12 cellular contexts compared by ENCODE assay signal in the genomic region with DNA sequence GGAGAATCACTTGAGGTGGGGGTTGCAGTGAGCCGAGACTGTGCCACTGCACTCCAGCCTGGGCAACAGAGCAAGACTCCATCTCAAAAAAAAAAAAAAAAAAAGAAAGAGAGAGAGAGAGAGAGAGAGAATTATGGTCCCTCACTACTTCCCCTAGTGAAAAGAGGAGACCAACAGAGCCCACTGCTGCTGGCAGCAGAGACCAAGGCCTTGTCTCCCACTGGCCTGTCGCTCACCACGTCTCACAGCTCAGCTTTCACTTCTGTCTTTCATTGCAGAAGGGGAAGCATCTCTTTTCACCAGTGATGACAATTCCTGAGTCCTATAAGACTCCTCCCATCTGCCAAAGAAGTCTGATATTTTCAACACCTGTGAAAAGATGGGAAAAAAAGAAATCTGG.
DNase-seq lines count a peak whose midpoint lies in the region; ATAC-seq and TF ChIP-seq lines count a peak whose summit lies in the region.
"Had no signal": no experiment of that assay in that cellular context is flagged by ENCODE, and none has a peak within 500 bp of the region (broad histone marks: within the 10 kb centered on the region; RNA-seq: fewer than 3 reads in every experiment).

No MANE protein-coding gene starts in this region.

- no peak overlapping the region for H3K27ac ChIP-seq in left lung
- H3K27ac ChIP-seq in sigmoid colon, result peak overlapping the region in 1 of 4 donors; percentile 71
- H3K27ac ChIP-seq: colonic mucosa, ovary had no signal

- H3K27me3 ChIP-seq in left lung (no peaks in the 10 kb centered on the region), sigmoid colon (no peaks in the 10 kb centered on the region)
- H3K27me3 ChIP-seq: colonic mucosa, ovary had no signal

- no peak overlapping the region for H3K4me3 ChIP-seq in left lung
- H3K4me3 ChIP-seq in sigmoid colon, result no peak overlapping the region
- H3K4me3 ChIP-seq: colonic mucosa, ovary had no signal

- H3K9me3 ChIP-seq in left lung (no peaks in the 10 kb centered on the region), sigmoid colon (no peaks in the 10 kb centered on the region)
- H3K9me3 ChIP-seq: colonic mucosa, ovary had no signal

- TF ChIP-seq CTCF in left lung (IDR thresholded peaks at IDR 0.05) (no peak), sigmoid colon (IDR thresholded peaks at IDR 0.05) (no peak)

- TF ChIP-seq POLR2A in sigmoid colon (IDR thresholded peaks at IDR 0.05), result no peak

- peak in 1 of 2 donors; percentile 60 for DNase-seq in left lung
- no peak for DNase-seq in sigmoid colon
- no peak for DNase-seq in AG08395 (ENCODE audit: low spot score)
- no peak for DNase-seq in mucosa of gallbladder (ENCODE audit: low spot score)
- no peak for DNase-seq in activated CD4-positive, CD25-positive, alpha-beta regulatory T cell treated with anti-CD3 and anti-CD28 coated beads, Interleukin-2, amount 50 U/mL, for 72 hours
- DNase-seq: colonic mucosa, ovary, T-helper 1 cell had no signal

- H3K4me1 ChIP-seq in left lung (peaks cover 22 to 58% of the 10 kb centered on the region in 2 donors), sigmoid colon (peaks cover 0 to 60% (median 48%) of the 10 kb centered on the region in 4 donors)

- intact Hi-C loops in left lung (cut with DNase I) (no loop called here), sigmoid colon (cut with DNase I) (no loop called here)

- peak; percentile 65 for ATAC-seq in GM18858 (IDR thresholded peaks at IDR 0.05; ENCODE audit: unreplicated experiment)
- ATAC-seq in GM21737 (IDR thresholded peaks at IDR 0.05; ENCODE audit: unreplicated experiment), result peak; percentile 71
- peak; percentile 73 for ATAC-seq in HG03469 (IDR thresholded peaks at IDR 0.05; ENCODE audit: unreplicated experiment)
- peak; percentile 57 for ATAC-seq in left lung
- ATAC-seq: activated T-helper 17 cell treated with anti-CD3 and anti-CD28 coated beads, Interleukin-2, amount 50 U/mL, for 72 hours had no signal

- no peak for TF ChIP-seq EP300 in sigmoid colon (IDR thresholded peaks at IDR 0.05)

- WGBS in sigmoid colon, 2 donors, result 70 to 91% methylated on average over 3 of the region's 3 CpGs

- no peaks in the 10 kb centered on the region for H3K36me3 ChIP-seq in left lung
- H3K36me3 ChIP-seq in sigmoid colon, result no peaks in the 10 kb centered on the region
- H3K36me3 ChIP-seq: colonic mucosa, ovary had no signal
